In genomic region chr1:109807822-109808680, GRCh38 we compare ENCODE assay signal across 14 cellular contexts. TPM values are rescaled to one million over a fixed set of nuclear protein-coding genes. Genes with fewer than 3 reads are reported as not detected.
DNase-seq lines count a peak whose midpoint lies in the region; ATAC-seq and TF ChIP-seq lines count a peak whose summit lies in the region.
"Had no signal": no experiment of that assay in that cellular context is flagged by ENCODE, and none has a peak within 500 bp of the region (broad histone marks: within the 10 kb centered on the region; RNA-seq: fewer than 3 reads in every experiment).

No MANE protein-coding gene starts in this region.

- peaks cover 4% of the 10 kb centered on the region for H3K4me1 ChIP-seq in rectal smooth muscle tissue (ENCODE audit: control insufficient read depth, insufficient read depth, low read length)
- H3K4me1 ChIP-seq in Karpas-422 (ENCODE audit: low read length) = peaks cover 4% of the 10 kb centered on the region

- H3K27me3 ChIP-seq in rectal smooth muscle tissue (ENCODE audit: control insufficient read depth, insufficient read depth, low read length) = no peaks in the 10 kb centered on the region
- H3K27me3 ChIP-seq in Karpas-422 (ENCODE audit: low read length) = no peaks in the 10 kb centered on the region; the same call in 1 of the 2 replicates

- no peak for ATAC-seq in GM21723 (IDR thresholded peaks at IDR 0.05; ENCODE audit: unreplicated experiment)

- H3K9me2 ChIP-seq in Karpas-422 (replicated peaks; ENCODE audit: insufficient read depth, low read length) = no peaks in the 10 kb centered on the region

- H3K4me2 ChIP-seq in Karpas-422 (ENCODE audit: low read depth, low read length, poor library complexity, severe bottlenecking) = no peak overlapping the region

- no peaks in the 10 kb centered on the region for H3K79me2 ChIP-seq in Karpas-422 (ENCODE audit: low read length)

- DNase-seq in DMS53 (lab: John Stamatoyannopoulos, UW) = peak; percentile 14
- no peak for DNase-seq in DMS53 treated with DMSO at 0.1 percent for 48 hours (lab: John Stamatoyannopoulos, UW; ENCODE audit: unreplicated experiment)
- peak; percentile 96 for DNase-seq in NCI-H226
- peak; percentile 46 for DNase-seq in epithelial cell of esophagus (ENCODE audit: low read depth)
- no peak for DNase-seq in H4 (ENCODE audit: low spot score)
- DNase-seq in Karpas-422 = no peak
- DNase-seq: activated CD4-positive, alpha-beta memory T cell treated with anti-CD3 and anti-CD28 coated beads for 36 hours; effector CD8-positive, alpha-beta T cell; NCI-H1092 treated with DMSO at 0.1 percent for 48 hours; NCI-H69 had no signal

- H2AFZ ChIP-seq in Karpas-422 (ENCODE audit: low read length) = no peak overlapping the region

- no peaks in the 10 kb centered on the region for H3K9me3 ChIP-seq in Karpas-422 (ENCODE audit: low read length)

- no peaks in the 10 kb centered on the region for H4K20me1 ChIP-seq in Karpas-422 (ENCODE audit: insufficient read depth, low read depth, low read length)

- H3K9ac ChIP-seq in rectal smooth muscle tissue (ENCODE audit: low read length) = no peak overlapping the region
- no peak overlapping the region for H3K9ac ChIP-seq in Karpas-422 (ENCODE audit: low read length)

- H3K4me3 ChIP-seq in epithelial cell of esophagus (ENCODE audit: low read length) (no peak overlapping the region), rectal smooth muscle tissue (ENCODE audit: low read length) (no peak overlapping the region), Karpas-422 (ENCODE audit: low read length) (no peak overlapping the region)
- H3K4me3 ChIP-seq: skin epidermis had no signal

- H3K27ac ChIP-seq in rectal smooth muscle tissue (ENCODE audit: low read depth, low read length) = peak overlapping the region; percentile 27
- no peak overlapping the region for H3K27ac ChIP-seq in Karpas-422 (ENCODE audit: low read length)
- H3K27ac ChIP-seq: 22Rv1 had no signal

- H3K36me3 ChIP-seq in rectal smooth muscle tissue (ENCODE audit: control insufficient read depth, insufficient read depth, low read length) = no peaks in the 10 kb centered on the region
- H3K36me3 ChIP-seq in Karpas-422 (ENCODE audit: insufficient read depth, low read length) = no peaks in the 10 kb centered on the region

- TF ChIP-seq CTCF in epithelial cell of esophagus (IDR thresholded peaks at IDR 0.05; ENCODE audit: insufficient read depth, low read depth, low read length, missing control alignments) = no peak

RNA-seq across cellular contexts. Expression of gene EPS8L3, which starts 44.3 kb away (rescaled TPM):
- total RNA-seq in H4 (2014; rRNA removed; shearing (Covaris generic)) = not detected in 2 replicates
- total RNA-seq in Karpas-422 (2014; rRNA removed; shearing (Covaris generic); ENCODE audit: low replicate concordance) = not detected in 2 replicates
- total RNA-seq: activated CD4-positive, alpha-beta memory T cell treated with anti-CD3 and anti-CD28 coated beads for 36 hours had no signal

Comparison
In these comparisons a context has a peak if more than half of its experiments do, and no peak if none do; other contexts are left out.
1. DNase-seq: peak in DMS53 (single experiment), NCI-H226 (single experiment) and epithelial cell of esophagus (single experiment); none in DMS53 treated with DMSO at 0.1 percent for 48 hours (single experiment), H4 (single experiment) and Karpas-422 (single experiment).